ENCODE assay signal across 9 cellular contexts in genomic region chr10:99913831-99914235, GRCh38.
DNase-seq lines count a peak whose midpoint lies in the region; ATAC-seq, FAIRE-seq and TF ChIP-seq lines count a peak whose summit lies in the region.
"Had no signal": no experiment of that assay in that cellular context is flagged by ENCODE, and none has a peak within 500 bp of the region (broad histone marks: within the 10 kb centered on the region; RNA-seq: fewer than 3 reads in every experiment).

No MANE protein-coding gene starts in this region.

- 24 to 57% (median 45%) methylated on average over 9 of the region's 9 CpGs for WGBS in small intestine, 3 donors

- H2AFZ ChIP-seq in keratinocyte (ENCODE audit: control insufficient read depth, low read length) = no peak overlapping the region

- ATAC-seq in HG02884 (IDR thresholded peaks at IDR 0.05; ENCODE audit: unreplicated experiment) = no peak

- H3K9me3 ChIP-seq in duodenal mucosa (ENCODE audit: control insufficient read depth in 1 of 2, low read length in 2 of 2) (no peaks in the 10 kb centered on the region), keratinocyte (ENCODE audit: control insufficient read depth, low read depth, low read length) (no peaks in the 10 kb centered on the region), small intestine (ENCODE audit: control insufficient read depth, low read depth) (no peaks in the 10 kb centered on the region)

- peak overlapping the region in 1 of 2 donors; percentile 34 for H3K9ac ChIP-seq in duodenal mucosa (ENCODE audit: low read depth in 1 of 2, low read length in 2 of 2)
- H3K9ac ChIP-seq in keratinocyte (ENCODE audit: control insufficient read depth, extremely low read depth, insufficient read depth, low read length) = no peak overlapping the region

- H3K36me3 ChIP-seq in duodenal mucosa (ENCODE audit: control insufficient read depth in 1 of 2, insufficient read depth in 2 of 2, low read length in 2 of 2) (peaks cover 3 to 16% of the 10 kb centered on the region in 2 donors), keratinocyte (ENCODE audit: control insufficient read depth in 2 of 2, extremely low read depth in 1 of 2, insufficient read depth in 2 of 2, low read length in 2 of 2) (peaks cover 0 to 16% of the 10 kb centered on the region in 2 experiments), small intestine (ENCODE audit: control insufficient read depth in 2 of 2, insufficient read depth in 2 of 2, low read length in 2 of 2) (peaks cover 0 to 11% of the 10 kb centered on the region in 2 donors)

- peak in 1 of 3 experiments; percentile 33 for TF ChIP-seq CTCF in keratinocyte (optimal IDR thresholded peaks at IDR 0.05 in 1 of 3, IDR thresholded peaks at IDR 0.05 in 1 of 3, conservative IDR thresholded peaks at IDR 0.05 in 1 of 3; ENCODE audit: extremely low read depth in 1 of 3, insufficient read depth in 2 of 3, low read length in 3 of 3)

- peak; percentile 54 for DNase-seq in NCI-H2227 (lab: John Stamatoyannopoulos, UW; ENCODE audit: unreplicated experiment)
- no peak for DNase-seq in keratinocyte (ENCODE audit: low read depth, low spot score)
- DNase-seq in small intestine = peak; percentile 64
- DNase-seq in GF-D8 (lab: John Stamatoyannopoulos, UW) = no peak
- no peak for DNase-seq in GOT3 (lab: John Stamatoyannopoulos, UW)
- DNase-seq: central memory CD4-positive, alpha-beta T cell; NCI-H1436 had no signal

- H3K9me1 ChIP-seq in keratinocyte (ENCODE audit: control insufficient read depth, extremely low read depth, insufficient read depth, low read length) = no peaks in the 10 kb centered on the region

- H3K27me3 ChIP-seq in duodenal mucosa (ENCODE audit: control insufficient read depth in 1 of 2, insufficient read depth in 2 of 2, low read length in 2 of 2) (no peaks in the 10 kb centered on the region), keratinocyte (ENCODE audit: control insufficient read depth, extremely low read depth, insufficient read depth, low read length) (no peaks in the 10 kb centered on the region), small intestine (ENCODE audit: control insufficient read depth in 2 of 2, insufficient read depth in 2 of 2, low read length in 2 of 2) (no peaks in the 10 kb centered on the region)

- peaks cover 16 to 20% of the 10 kb centered on the region in 2 donors for H3K4me1 ChIP-seq in duodenal mucosa (ENCODE audit: control insufficient read depth in 1 of 2, insufficient read depth in 2 of 2, low read length in 2 of 2)
- peaks cover 12% of the 10 kb centered on the region for H3K4me1 ChIP-seq in keratinocyte (ENCODE audit: control insufficient read depth, extremely low read depth, insufficient read depth, low read length)
- H3K4me1 ChIP-seq in small intestine (ENCODE audit: control insufficient read depth in 2 of 2, insufficient read depth in 1 of 2, low read depth in 1 of 2, low read length in 1 of 2) = peaks cover 2 to 4% of the 10 kb centered on the region in 2 donors

- no peak overlapping the region for H3K4me2 ChIP-seq in keratinocyte (ENCODE audit: control insufficient read depth, extremely low read depth, insufficient read depth, low read depth, low read length)

- FAIRE-seq in keratinocyte (lab: Jason Lieb, UNC) = no peak
- FAIRE-seq in small intestine (lab: Jason Lieb, UNC) = no peak

- H3K4me3 ChIP-seq in duodenal mucosa (ENCODE audit: low read depth in 1 of 2, low read length in 2 of 2) (peak overlapping the region; percentile 9 to 26), keratinocyte (ENCODE audit: control insufficient read depth in 2 of 3, extremely low read depth in 1 of 3, insufficient read depth in 2 of 3, low read depth in 1 of 3, low read length in 3 of 3) (no peak overlapping the region), small intestine (ENCODE audit: low read depth in 1 of 2, low read length in 2 of 2) (no peak overlapping the region)

- H3K27ac ChIP-seq in duodenal mucosa (ENCODE audit: low read depth, low read length) = no peak overlapping the region
- H3K27ac ChIP-seq in keratinocyte (ENCODE audit: control insufficient read depth, insufficient read depth, low read length) = peak overlapping the region; percentile 23
- H3K27ac ChIP-seq in small intestine (ENCODE audit: low read depth in 1 of 2, low read length in 1 of 2) = peak overlapping the region in 1 of 2 donors; percentile 81

- H4K20me1 ChIP-seq in keratinocyte (ENCODE audit: control insufficient read depth, extremely low read depth, insufficient read depth, low read length) = no peaks in the 10 kb centered on the region

- peaks cover 82% of the 10 kb centered on the region for H3K79me2 ChIP-seq in keratinocyte (ENCODE audit: control insufficient read depth, insufficient read depth, low read length)

- dilution Hi-C loops in keratinocyte (cut with MboI; ENCODE audit: extremely low pct_ligation_motif_present, low sequenced_read_pairs) = no loop called here

Comparison
In these comparisons a context has a peak if more than half of its experiments do, and no peak if none do; other contexts are left out.
1. DNase-seq: peak in NCI-H2227 (single experiment) and small intestine (single experiment); none in keratinocyte (single experiment), GF-D8 (single experiment) and GOT3 (single experiment).
2. H3K4me3 ChIP-seq: peak in duodenal mucosa (2 of 2); none in keratinocyte (0 of 3) and small intestine (0 of 2).